22 cellular contexts compared by ENCODE assay signal in the genomic region with DNA sequence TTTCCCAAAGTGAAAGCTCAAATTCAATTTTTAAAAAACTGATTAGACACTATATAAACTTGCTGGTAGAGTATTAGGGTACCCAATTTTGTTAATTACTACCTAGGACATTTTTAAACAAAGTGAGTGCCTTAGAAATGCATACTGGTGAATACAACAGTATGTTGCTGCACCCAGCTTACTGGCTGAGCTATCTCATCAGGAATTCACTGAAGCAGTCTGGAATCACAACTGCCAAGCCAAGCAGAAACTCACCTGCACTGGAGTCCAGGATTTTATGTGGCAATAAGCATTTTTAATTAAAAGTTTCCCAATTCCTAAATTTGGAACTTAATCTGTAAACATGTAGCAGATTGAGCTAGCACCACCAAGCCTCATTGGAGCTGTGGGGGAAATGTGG.
DNase-seq lines count a peak whose midpoint lies in the region; ATAC-seq and TF ChIP-seq lines count a peak whose summit lies in the region.
"Had no signal": no experiment of that assay in that cellular context is flagged by ENCODE, and none has a peak within 500 bp of the region (broad histone marks: within the 10 kb centered on the region; RNA-seq: fewer than 3 reads in every experiment).

No MANE protein-coding gene starts in this region.

- H3K4me3 ChIP-seq in OCI-LY3 (ENCODE audit: low read length) (no peak overlapping the region), epithelial cell of esophagus (ENCODE audit: low read length) (peak overlapping the region; percentile 6), OCI-LY7 (ENCODE audit: low read depth, low read length, poor library complexity, severe bottlenecking) (no peak overlapping the region), psoas muscle (no peak overlapping the region)
- H3K4me3 ChIP-seq: Peyer's patch had no signal

- BruUV-seq in OCI-LY7 (replicated peaks; lab: Mats Ljungman, UMichigan), result no TSS peak

- H2AFZ ChIP-seq in OCI-LY3 (ENCODE audit: low read depth, low read length), result no peak overlapping the region
- no peak overlapping the region for H2AFZ ChIP-seq in OCI-LY7 (ENCODE audit: low read length)

- no peak for TF ChIP-seq CTCF in OCI-LY3 (IDR thresholded peaks at IDR 0.05; ENCODE audit: low read depth, low read length)
- no peak for TF ChIP-seq CTCF in epithelial cell of esophagus (IDR thresholded peaks at IDR 0.05; ENCODE audit: insufficient read depth, low read depth, low read length, missing control alignments)
- no peak for TF ChIP-seq CTCF in type B pancreatic cell (conservative IDR thresholded peaks at IDR 0.05)
- TF ChIP-seq CTCF in OCI-LY7 (conservative IDR thresholded peaks at IDR 0.05; ENCODE audit: low read length), result no peak
- no peak for TF ChIP-seq CTCF in psoas muscle (IDR thresholded peaks at IDR 0.05)
- TF ChIP-seq CTCF in nephron progenitor cell (IDR thresholded peaks at IDR 0.05), result no peak

- H3K4me3 Mint-ChIP-seq in type B pancreatic cell (no peak overlapping the region), nephron progenitor cell (no peak overlapping the region)
- H3K4me3 Mint-ChIP-seq: CD14-positive monocyte, HFFc6 had no signal

- no peaks in the 10 kb centered on the region for H3K9me2 ChIP-seq in OCI-LY7 (ENCODE audit: insufficient read depth, low read length)

- no peaks in the 10 kb centered on the region for H3K27me3 Mint-ChIP-seq in type B pancreatic cell
- H3K27me3 Mint-ChIP-seq in nephron progenitor cell (ENCODE audit: low read depth, poor library complexity), result no peaks in the 10 kb centered on the region

- no peak overlapping the region for H3K9ac ChIP-seq in OCI-LY3 (ENCODE audit: low read length)
- H3K9ac ChIP-seq: KMS-11 had no signal

- H3K79me2 ChIP-seq in OCI-LY3 (ENCODE audit: low read length) (no peaks in the 10 kb centered on the region), OCI-LY7 (ENCODE audit: insufficient read depth, low read depth, low read length) (no peaks in the 10 kb centered on the region)

- H3K4me2 ChIP-seq in OCI-LY3 (ENCODE audit: low read length), result peak overlapping the region; percentile 36; the same call in 1 of the 2 replicates
- H3K4me2 ChIP-seq in OCI-LY7 (ENCODE audit: low read length), result no peak overlapping the region
- H3K4me2 ChIP-seq: KMS-11 had no signal

- H3K27ac ChIP-seq in OCI-LY3 (ENCODE audit: low read length), result no peak overlapping the region
- H3K27ac ChIP-seq in OCI-LY7 (ENCODE audit: low read depth, low read length, poor library complexity, severe bottlenecking), result no peak overlapping the region
- H3K27ac ChIP-seq in psoas muscle, result no peak overlapping the region
- H3K27ac ChIP-seq: HL-60, KMS-11, Peyer's patch had no signal

- H3K4me1 ChIP-seq in OCI-LY3 (ENCODE audit: low read length) (peaks cover 22% of the 10 kb centered on the region), OCI-LY7 (ENCODE audit: insufficient read depth, low read length, poor library complexity, severe bottlenecking) (no peaks in the 10 kb centered on the region), psoas muscle (no peaks in the 10 kb centered on the region)
- H3K4me1 ChIP-seq: Peyer's patch had no signal

- no peaks in the 10 kb centered on the region for H3K4me1 Mint-ChIP-seq in type B pancreatic cell (ENCODE audit: unreplicated experiment)
- no peaks in the 10 kb centered on the region for H3K4me1 Mint-ChIP-seq in nephron progenitor cell
- H3K4me1 Mint-ChIP-seq: CD14-positive monocyte had no signal

- peak; percentile 57 for DNase-seq in epithelial cell of esophagus (ENCODE audit: low read depth)
- DNase-seq in left kidney (ENCODE audit: low read depth, low spot score), result peak; percentile 30
- no peak for DNase-seq in type B pancreatic cell (ENCODE audit: extremely low spot score, unreplicated experiment)
- DNase-seq in OCI-LY7 (ENCODE audit: low spot score), result no peak
- no peak for DNase-seq in psoas muscle
- DNase-seq in nephron progenitor cell, result no peak
- DNase-seq: ACHN, AML-193, DMS79 treated with DMSO at 0.1 percent for 48 hours, H7, HFFc6, NCI-H187, NCI-H2107, NCI-H2227 treated with DMSO at 0.1 percent for 48 hours, NCI-H510A treated with DMSO at 0.1 percent for 48 hours, NCI-H82, Peyer's patch had no signal

- H3K36me3 Mint-ChIP-seq in type B pancreatic cell, result no peaks in the 10 kb centered on the region
- H3K36me3 Mint-ChIP-seq in nephron progenitor cell (ENCODE audit: low read depth), result no peaks in the 10 kb centered on the region
- H3K36me3 Mint-ChIP-seq: CD14-positive monocyte had no signal

- H3K9me3 Mint-ChIP-seq in type B pancreatic cell, result no peaks in the 10 kb centered on the region
- no peaks in the 10 kb centered on the region for H3K9me3 Mint-ChIP-seq in nephron progenitor cell
- H3K9me3 Mint-ChIP-seq: CD14-positive monocyte, HFFc6 had no signal

- CTCF ChIA-PET in OCI-LY7 (lab: Charles Lee; ENCODE audit: unreplicated experiment), result no interaction called here

- H3K27ac Mint-ChIP-seq in type B pancreatic cell (peak overlapping the region; percentile 61), nephron progenitor cell (no peak overlapping the region)
- H3K27ac Mint-ChIP-seq: CD14-positive monocyte, HFFc6 had no signal

- no peaks in the 10 kb centered on the region for H3K9me3 ChIP-seq in OCI-LY3 (ENCODE audit: insufficient read depth, low read length)
- H3K9me3 ChIP-seq in OCI-LY7 (ENCODE audit: low read length), result no peaks in the 10 kb centered on the region
- no peaks in the 10 kb centered on the region for H3K9me3 ChIP-seq in psoas muscle
- H3K9me3 ChIP-seq: Peyer's patch had no signal

- no peaks in the 10 kb centered on the region for H3K36me3 ChIP-seq in OCI-LY3 (replicated peaks; ENCODE audit: low read depth, low read length)
- no peaks in the 10 kb centered on the region for H3K36me3 ChIP-seq in OCI-LY7 (ENCODE audit: insufficient read depth, low read length)
- peaks cover 3 to 13% of the 10 kb centered on the region in 2 donors for H3K36me3 ChIP-seq in psoas muscle (ENCODE audit: insufficient read depth in 1 of 2, low read depth in 1 of 2)
- H3K36me3 ChIP-seq: Peyer's patch had no signal

- ATAC-seq in psoas muscle, result no peak
- ATAC-seq: Right ventricle myocardium inferior had no signal

- intact Hi-C loops in OCI-LY7 (cut with micrococcal nuclease; ENCODE audit: unreplicated experiment), result no loop called here
- intact Hi-C loops in psoas muscle (cut with DNase I), result loop anchor here in 1 of 2 donors (5.0 kb wide), 1 partner anchor 428 kb away; no protein-coding TSS in a partner anchor

- POLR2A ChIA-PET in OCI-LY7 (lab: Charles Lee), result interaction anchor here (0.5 to 1.4 kb wide), 3 partner anchors 10 to 541 kb away, joined by 3 to 7 read pairs (median 3); no protein-coding TSS in a partner anchor

- H4K20me1 ChIP-seq in OCI-LY3 (ENCODE audit: insufficient read depth, low read length) (no peaks in the 10 kb centered on the region), OCI-LY7 (ENCODE audit: insufficient read depth, low read length) (no peaks in the 10 kb centered on the region)

- no peaks in the 10 kb centered on the region for H3K27me3 ChIP-seq in OCI-LY3 (ENCODE audit: low read depth, low read length)
- H3K27me3 ChIP-seq in psoas muscle (ENCODE audit: insufficient read depth in 3 of 3, low read length in 2 of 3), result no peaks in the 10 kb centered on the region
- H3K27me3 ChIP-seq: Peyer's patch had no signal

Comparison
In these comparisons a context has a peak if more than half of its experiments do, and no peak if none do; other contexts are left out.
1. DNase-seq: peak in epithelial cell of esophagus (single experiment) and left kidney (single experiment); none in type B pancreatic cell (single experiment), OCI-LY7 (single experiment), psoas muscle (0 of 2) and nephron progenitor cell (single experiment).